ENCODE assay signal across 1 cellular context in genomic region chr9:136667217-136667939, GRCh38.
A peak's percentile ranks its signal among the peaks of the same experiment; 100 is the strongest.
TF ChIP-seq lines count a peak whose summit lies in the region.

No MANE protein-coding gene starts in this region.

TF ChIP-seq in K562, 482 proteins besides CTCF, POLR2A, EP300 and RAD21 (continued from another document):
- peak; percentile 21 for TF ChIP-seq KDM5B (IDR thresholded peaks at IDR 0.05; ENCODE audit: insufficient replicate concordance, low read depth, low read length)
- TF ChIP-seq ZNF174 (CRISPR knock-in tag; IDR thresholded peaks at IDR 0.05), result no peak
- TF ChIP-seq PCBP2 (IDR thresholded peaks at IDR 0.05; ENCODE audit: low read depth, low read length, poor library complexity, severe bottlenecking), result no peak
- TF ChIP-seq POLR2H (tag; IDR thresholded peaks at IDR 0.05; ENCODE audit: low read depth), result no peak
- no peak for TF ChIP-seq ZNF133 (CRISPR knock-in tag; IDR thresholded peaks at IDR 0.05)
- TF ChIP-seq ZNF282 (CRISPR knock-in tag; IDR thresholded peaks at IDR 0.05), result no peak
- TF ChIP-seq SOX6 (IDR thresholded peaks at IDR 0.05), result no peak
- no peak for TF ChIP-seq MCM5 (IDR thresholded peaks at IDR 0.05; ENCODE audit: low read depth)
- TF ChIP-seq, protein P1, sequence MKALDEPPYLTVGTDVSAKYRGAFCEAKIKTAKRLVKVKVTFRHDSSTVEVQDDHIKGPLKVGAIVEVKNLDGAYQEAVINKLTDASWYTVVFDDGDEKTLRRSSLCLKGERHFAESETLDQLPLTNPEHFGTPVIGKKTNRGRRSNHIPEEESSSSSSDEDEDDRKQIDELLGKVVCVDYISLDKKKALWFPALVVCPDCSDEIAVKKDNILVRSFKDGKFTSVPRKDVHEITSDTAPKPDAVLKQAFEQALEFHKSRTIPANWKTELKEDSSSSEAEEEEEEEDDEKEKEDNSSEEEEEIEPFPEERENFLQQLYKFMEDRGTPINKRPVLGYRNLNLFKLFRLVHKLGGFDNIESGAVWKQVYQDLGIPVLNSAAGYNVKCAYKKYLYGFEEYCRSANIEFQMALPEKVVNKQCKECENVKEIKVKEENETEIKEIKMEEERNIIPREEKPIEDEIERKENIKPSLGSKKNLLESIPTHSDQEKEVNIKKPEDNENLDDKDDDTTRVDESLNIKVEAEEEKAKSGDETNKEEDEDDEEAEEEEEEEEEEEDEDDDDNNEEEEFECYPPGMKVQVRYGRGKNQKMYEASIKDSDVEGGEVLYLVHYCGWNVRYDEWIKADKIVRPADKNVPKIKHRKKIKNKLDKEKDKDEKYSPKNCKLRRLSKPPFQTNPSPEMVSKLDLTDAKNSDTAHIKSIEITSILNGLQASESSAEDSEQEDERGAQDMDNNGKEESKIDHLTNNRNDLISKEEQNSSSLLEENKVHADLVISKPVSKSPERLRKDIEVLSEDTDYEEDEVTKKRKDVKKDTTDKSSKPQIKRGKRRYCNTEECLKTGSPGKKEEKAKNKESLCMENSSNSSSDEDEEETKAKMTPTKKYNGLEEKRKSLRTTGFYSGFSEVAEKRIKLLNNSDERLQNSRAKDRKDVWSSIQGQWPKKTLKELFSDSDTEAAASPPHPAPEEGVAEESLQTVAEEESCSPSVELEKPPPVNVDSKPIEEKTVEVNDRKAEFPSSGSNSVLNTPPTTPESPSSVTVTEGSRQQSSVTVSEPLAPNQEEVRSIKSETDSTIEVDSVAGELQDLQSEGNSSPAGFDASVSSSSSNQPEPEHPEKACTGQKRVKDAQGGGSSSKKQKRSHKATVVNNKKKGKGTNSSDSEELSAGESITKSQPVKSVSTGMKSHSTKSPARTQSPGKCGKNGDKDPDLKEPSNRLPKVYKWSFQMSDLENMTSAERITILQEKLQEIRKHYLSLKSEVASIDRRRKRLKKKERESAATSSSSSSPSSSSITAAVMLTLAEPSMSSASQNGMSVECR (CRISPR knock-in tag; IDR thresholded peaks at IDR 0.05), result no peak
- TF ChIP-seq SRF (CRISPR knock-in tag; IDR thresholded peaks at IDR 0.05), result no peak
- no peak for TF ChIP-seq HDGF (IDR thresholded peaks at IDR 0.05)
- TF ChIP-seq HOXB6 (CRISPR knock-in tag; IDR thresholded peaks at IDR 0.05; ENCODE audit: borderline replicate concordance), result no peak
- TF ChIP-seq MTF1 (CRISPR knock-in tag; IDR thresholded peaks at IDR 0.05; ENCODE audit: borderline replicate concordance), result no peak
- TF ChIP-seq ZNF778 (CRISPR knock-in tag; IDR thresholded peaks at IDR 0.05), result no peak
- TF ChIP-seq POLR2AphosphoS2 (IDR thresholded peaks at IDR 0.05; ENCODE audit: low read length), result peak; percentile 82; the same call in 1 of the 2 replicates
- TF ChIP-seq NFE2L1 (tag; IDR thresholded peaks at IDR 0.05; ENCODE audit: borderline replicate concordance, low read depth), result no peak
- TF ChIP-seq KDM4B (IDR thresholded peaks at IDR 0.05; ENCODE audit: borderline replicate concordance in 2 of 2, low read depth in 1 of 2), result no peak
- TF ChIP-seq, protein P2, sequence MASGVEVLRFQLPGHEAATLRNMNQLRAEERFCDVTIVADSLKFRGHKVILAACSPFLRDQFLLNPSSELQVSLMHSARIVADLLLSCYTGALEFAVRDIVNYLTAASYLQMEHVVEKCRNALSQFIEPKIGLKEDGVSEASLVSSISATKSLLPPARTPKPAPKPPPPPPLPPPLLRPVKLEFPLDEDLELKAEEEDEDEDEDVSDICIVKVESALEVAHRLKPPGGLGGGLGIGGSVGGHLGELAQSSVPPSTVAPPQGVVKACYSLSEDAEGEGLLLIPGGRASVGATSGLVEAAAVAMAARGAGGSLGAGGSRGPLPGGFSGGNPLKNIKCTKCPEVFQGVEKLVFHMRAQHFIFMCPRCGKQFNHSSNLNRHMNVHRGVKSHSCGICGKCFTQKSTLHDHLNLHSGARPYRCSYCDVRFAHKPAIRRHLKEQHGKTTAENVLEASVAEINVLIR (CRISPR knock-in tag; IDR thresholded peaks at IDR 0.05), result no peak
- TF ChIP-seq POLR2AphosphoS5 (IDR thresholded peaks at IDR 0.05; ENCODE audit: control insufficient read depth, insufficient read depth, low read depth, low read length), result no peak
- 0 out of 2 replicates have a peak, but pooled peaks have one; percentile 33 for TF ChIP-seq SUPT5H (IDR thresholded peaks at IDR 0.05)
- TF ChIP-seq, protein P3, sequence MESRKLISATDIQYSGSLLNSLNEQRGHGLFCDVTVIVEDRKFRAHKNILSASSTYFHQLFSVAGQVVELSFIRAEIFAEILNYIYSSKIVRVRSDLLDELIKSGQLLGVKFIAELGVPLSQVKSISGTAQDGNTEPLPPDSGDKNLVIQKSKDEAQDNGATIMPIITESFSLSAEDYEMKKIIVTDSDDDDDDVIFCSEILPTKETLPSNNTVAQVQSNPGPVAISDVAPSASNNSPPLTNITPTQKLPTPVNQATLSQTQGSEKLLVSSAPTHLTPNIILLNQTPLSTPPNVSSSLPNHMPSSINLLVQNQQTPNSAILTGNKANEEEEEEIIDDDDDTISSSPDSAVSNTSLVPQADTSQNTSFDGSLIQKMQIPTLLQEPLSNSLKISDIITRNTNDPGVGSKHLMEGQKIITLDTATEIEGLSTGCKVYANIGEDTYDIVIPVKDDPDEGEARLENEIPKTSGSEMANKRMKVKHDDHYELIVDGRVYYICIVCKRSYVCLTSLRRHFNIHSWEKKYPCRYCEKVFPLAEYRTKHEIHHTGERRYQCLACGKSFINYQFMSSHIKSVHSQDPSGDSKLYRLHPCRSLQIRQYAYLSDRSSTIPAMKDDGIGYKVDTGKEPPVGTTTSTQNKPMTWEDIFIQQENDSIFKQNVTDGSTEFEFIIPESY (CRISPR knock-in tag; IDR thresholded peaks at IDR 0.05), result no peak
- TF ChIP-seq CTCFL (IDR thresholded peaks at IDR 0.05; ENCODE audit: borderline replicate concordance, insufficient read depth, low read depth, low read length, poor library complexity, severe bottlenecking), result no peak
- TF ChIP-seq IRF2 (CRISPR knock-in tag; IDR thresholded peaks at IDR 0.05), result no peak
- peak; percentile 13 for TF ChIP-seq RBM22 (IDR thresholded peaks at IDR 0.05; ENCODE audit: low read depth, low read length, poor library complexity, severe bottlenecking)
- TF ChIP-seq CXXC5 (CRISPR knock-in tag; IDR thresholded peaks at IDR 0.05), result no peak
- peak; percentile 73 for TF ChIP-seq RBFOX2 (IDR thresholded peaks at IDR 0.05; ENCODE audit: low read depth, low read length)
- no peak for TF ChIP-seq ZNF165 (CRISPR knock-in tag; IDR thresholded peaks at IDR 0.05; ENCODE audit: borderline replicate concordance)
- no peak for TF ChIP-seq ZNF316 (IDR thresholded peaks at IDR 0.05)
- no peak for TF ChIP-seq PATZ1 (CRISPR knock-in tag; IDR thresholded peaks at IDR 0.05; ENCODE audit: borderline replicate concordance)
- peak; percentile 82; the same call in 1 of the 2 replicates for TF ChIP-seq PTBP1 (IDR thresholded peaks at IDR 0.05; ENCODE audit: low read depth, low read length)
- no peak for TF ChIP-seq ATF1 (CRISPR knock-in tag; IDR thresholded peaks at IDR 0.05)
- no peak for TF ChIP-seq ATF1 (tag; IDR thresholded peaks at IDR 0.05)
- no peak for TF ChIP-seq RFX1 (IDR thresholded peaks at IDR 0.05)
- TF ChIP-seq TBL1XR1 (IDR thresholded peaks at IDR 0.05; ENCODE audit: low read length in 2 of 2), result no peak
- no peak for TF ChIP-seq SREBF1 (IDR thresholded peaks at IDR 0.05; ENCODE audit: borderline replicate concordance, low read depth, low read length)
- TF ChIP-seq ZBTB7A (IDR thresholded peaks at IDR 0.05; ENCODE audit: borderline replicate concordance, control insufficient read depth, low read depth, low read length), result no peak
- peak; percentile 69 for TF ChIP-seq SIRT6 (IDR thresholded peaks at IDR 0.05; ENCODE audit: low read depth, low read length)
